In genomic region chr18:31206787-31207381, GRCh38 we compare ENCODE assay signal across 1 cellular context.
TF ChIP-seq lines count a peak whose summit lies in the region.

No MANE protein-coding gene starts in this region.

TF ChIP-seq in HepG2, 621 proteins besides CTCF, POLR2A, EP300 and RAD21 (continued from another document and continues in another):
- peak; percentile 21; the same call in 1 of the 2 replicates for TF ChIP-seq ZNF574 (CRISPR knock-in tag; IDR thresholded peaks at IDR 0.05)
- no peak for TF ChIP-seq REXO4 (CRISPR knock-in tag; IDR thresholded peaks at IDR 0.05; ENCODE audit: borderline replicate concordance)
- no peak for TF ChIP-seq MZF1 (CRISPR knock-in tag; IDR thresholded peaks at IDR 0.05; ENCODE audit: borderline replicate concordance)
- no peak for TF ChIP-seq RFXAP (CRISPR knock-in tag; IDR thresholded peaks at IDR 0.05; ENCODE audit: borderline replicate concordance)
- TF ChIP-seq CBX1 (IDR thresholded peaks at IDR 0.05; ENCODE audit: low read depth), result no peak
- no peak for TF ChIP-seq ZBTB2 (CRISPR knock-in tag; IDR thresholded peaks at IDR 0.05; ENCODE audit: low read depth)
- no peak for TF ChIP-seq ZNF546 (CRISPR knock-in tag; conservative IDR thresholded peaks at IDR 0.05)
- TF ChIP-seq HDAC1 (CRISPR knock-in tag; IDR thresholded peaks at IDR 0.05), result no peak
- no peak for TF ChIP-seq ZSCAN21 (CRISPR knock-in tag; IDR thresholded peaks at IDR 0.05; ENCODE audit: borderline replicate concordance)
- TF ChIP-seq SOX6 (IDR thresholded peaks at IDR 0.05), result no peak
- no peak for TF ChIP-seq SOX6 (CRISPR knock-in tag; IDR thresholded peaks at IDR 0.05)
- TF ChIP-seq GLMP (CRISPR knock-in tag; IDR thresholded peaks at IDR 0.05; ENCODE audit: borderline replicate concordance), result no peak
- peak; percentile 66; the same call in 1 of the 2 replicates for TF ChIP-seq KLF12 (CRISPR knock-in tag; IDR thresholded peaks at IDR 0.05; ENCODE audit: borderline replicate concordance)
- no peak for TF ChIP-seq PLRG1 (conservative IDR thresholded peaks at IDR 0.05)
- TF ChIP-seq TBP (CRISPR knock-in tag; IDR thresholded peaks at IDR 0.05), result no peak
- TF ChIP-seq KDM1A (CRISPR knock-in tag; IDR thresholded peaks at IDR 0.05), result no peak
- no peak for TF ChIP-seq TMF1 (CRISPR knock-in tag; IDR thresholded peaks at IDR 0.05; ENCODE audit: low read depth)
- TF ChIP-seq ZNF605 (CRISPR knock-in tag; IDR thresholded peaks at IDR 0.05), result no peak
- TF ChIP-seq ZNF839 (CRISPR knock-in tag; IDR thresholded peaks at IDR 0.05; ENCODE audit: borderline replicate concordance), result no peak
- no peak for TF ChIP-seq ZNF180 (CRISPR knock-in tag; IDR thresholded peaks at IDR 0.05; ENCODE audit: borderline replicate concordance, low read depth)
- TF ChIP-seq SP4 (CRISPR knock-in tag; IDR thresholded peaks at IDR 0.05), result peak; percentile 40; the same call in 1 of the 2 replicates
- TF ChIP-seq BRCA1 (CRISPR knock-in tag; IDR thresholded peaks at IDR 0.05), result no peak; the same call in 1 of the 2 replicates
- no peak for TF ChIP-seq ZNF609 (CRISPR knock-in tag; IDR thresholded peaks at IDR 0.05; ENCODE audit: borderline replicate concordance)
- no peak for TF ChIP-seq ZNF607 (CRISPR knock-in tag; IDR thresholded peaks at IDR 0.05; ENCODE audit: borderline replicate concordance)
- TF ChIP-seq ZNF451 (CRISPR knock-in tag; IDR thresholded peaks at IDR 0.05), result no peak
- TF ChIP-seq NFKBIZ (CRISPR knock-in tag; IDR thresholded peaks at IDR 0.05), result no peak
- TF ChIP-seq MEIS1 (CRISPR knock-in tag; IDR thresholded peaks at IDR 0.05; ENCODE audit: borderline replicate concordance), result no peak
- no peak for TF ChIP-seq ZNF549 (CRISPR knock-in tag; IDR thresholded peaks at IDR 0.05)
- TF ChIP-seq THAP11 (CRISPR knock-in tag; IDR thresholded peaks at IDR 0.05), result no peak
- no peak for TF ChIP-seq ZFP91 (CRISPR knock-in tag; IDR thresholded peaks at IDR 0.05; ENCODE audit: borderline replicate concordance)
- no peak for TF ChIP-seq ZNF280D (CRISPR knock-in tag; IDR thresholded peaks at IDR 0.05)
- TF ChIP-seq PPARG (CRISPR knock-in tag; conservative IDR thresholded peaks at IDR 0.05), result no peak
- TF ChIP-seq ZNF800 (CRISPR knock-in tag; IDR thresholded peaks at IDR 0.05), result no peak
- TF ChIP-seq PREB (CRISPR knock-in tag; IDR thresholded peaks at IDR 0.05), result no peak
- peak; percentile 56; the same call in 1 of the 2 replicates for TF ChIP-seq TAF1 (CRISPR knock-in tag; IDR thresholded peaks at IDR 0.05)
- TF ChIP-seq GTF3A (CRISPR knock-in tag; conservative IDR thresholded peaks at IDR 0.05), result no peak
- TF ChIP-seq GABPA (IDR thresholded peaks at IDR 0.05; ENCODE audit: low read depth, low read length), result no peak
- TF ChIP-seq GABPA (CRISPR knock-in tag; IDR thresholded peaks at IDR 0.05; ENCODE audit: low read depth), result no peak
- no peak for TF ChIP-seq NFIB (CRISPR knock-in tag; IDR thresholded peaks at IDR 0.05; ENCODE audit: borderline replicate concordance)
- TF ChIP-seq ZNF282 (IDR thresholded peaks at IDR 0.05; ENCODE audit: partially characterized antibody), result no peak
- no peak for TF ChIP-seq ZNF580 (CRISPR knock-in tag; IDR thresholded peaks at IDR 0.05; ENCODE audit: borderline replicate concordance, low read depth)
